17 cellular contexts compared by ENCODE assay signal in the genomic region with DNA sequence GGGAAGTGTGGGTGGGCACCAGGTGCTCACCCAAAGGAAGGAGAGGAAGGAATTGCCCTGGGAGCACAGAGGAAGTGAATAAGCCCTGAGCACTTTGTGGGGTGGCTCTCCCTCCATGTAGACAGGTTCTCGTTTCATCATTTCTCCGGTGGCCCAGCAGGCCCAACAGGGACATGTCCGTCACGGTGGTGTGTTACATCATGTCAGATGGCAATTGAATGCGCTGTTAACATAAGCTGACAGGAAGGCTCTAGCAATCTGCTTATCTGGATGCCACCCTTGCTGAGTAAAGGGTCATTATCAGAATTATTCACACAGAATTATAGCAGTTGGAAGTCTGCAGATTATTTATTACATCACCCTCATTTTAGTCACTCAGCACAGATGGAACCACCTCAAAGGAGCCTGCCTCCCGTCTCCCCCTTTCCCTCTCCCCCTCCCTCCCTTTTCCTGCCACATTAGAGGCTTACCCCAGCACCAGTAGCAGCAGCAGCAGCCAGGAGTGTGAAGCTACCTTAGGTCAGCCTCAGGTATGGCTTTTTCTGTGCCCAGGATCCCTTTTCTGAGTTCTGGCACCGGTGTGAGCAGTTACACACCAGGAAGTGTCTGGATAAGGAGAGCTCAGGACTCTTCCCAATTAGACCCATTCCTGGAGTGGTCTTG.
DNase-seq lines count a peak whose midpoint lies in the region; ATAC-seq and TF ChIP-seq lines count a peak whose summit lies in the region.
"Had no signal": no experiment of that assay in that cellular context is flagged by ENCODE, and none has a peak within 500 bp of the region (broad histone marks: within the 10 kb centered on the region; RNA-seq: fewer than 3 reads in every experiment).

No MANE protein-coding gene starts in this region.

- H3K27me3 Mint-ChIP-seq in MCF 10A (ENCODE audit: insufficient read depth, unreplicated experiment) (no peaks in the 10 kb centered on the region), endodermal cell (ENCODE audit: insufficient read depth) (peaks cover 20% of the 10 kb centered on the region)

- H3K27ac Mint-ChIP-seq in MCF 10A (ENCODE audit: low read depth, unreplicated experiment), result no peak overlapping the region
- H3K27ac Mint-ChIP-seq in endodermal cell, result no peak overlapping the region
- H3K27ac Mint-ChIP-seq: activated naive CD4-positive, alpha-beta T cell treated with anti-CD3 and anti-CD28 coated beads, Interleukin-2, amount 10 ng/mL, durations not matched to agents 7 days and 5 days; dendritic cell treated with granulocyte-macrophage colony-stimulating factor and Interleukin-4, amounts not matched to agents 40 ng/mL and 50 ng/mL, for 4 days had no signal

- TF ChIP-seq CTCF in mammary epithelial cell (conservative IDR thresholded peaks at IDR 0.05 in 1 of 2, IDR thresholded peaks at IDR 0.05 in 1 of 2; ENCODE audit: extremely low read depth in 1 of 2, insufficient read depth in 1 of 2, low read depth in 1 of 2, low read length in 2 of 2) (no peak), MCF 10A (IDR thresholded peaks at IDR 0.05; ENCODE audit: unreplicated experiment) (no peak), endodermal cell (conservative IDR thresholded peaks at IDR 0.05) (no peak), psoas muscle (IDR thresholded peaks at IDR 0.05) (no peak)

- DNase-seq in mammary epithelial cell, result no peak
- DNase-seq in MCF 10A (ENCODE audit: unreplicated experiment), result no peak
- DNase-seq in T-helper 22 cell (ENCODE audit: low read depth), result peak; percentile 25
- no peak for DNase-seq in endodermal cell
- no peak for DNase-seq in psoas muscle
- no peak for DNase-seq in activated CD4-positive, alpha-beta T cell treated with anti-CD3 and anti-CD28 coated beads for 1 hour
- DNase-seq in NK-92 (lab: John Stamatoyannopoulos, UW; ENCODE audit: unreplicated experiment), result no peak
- DNase-seq: activated CD4-positive, alpha-beta T cell treated with anti-CD3 and anti-CD28 coated beads, Interleukin-2, amount 50 U/mL, for 4 hours; activated naive CD4-positive, alpha-beta T cell treated with anti-CD3 and anti-CD28 coated beads, Interleukin-2, amount 10 ng/mL, durations not matched to agents 7 days and 5 days; H7; pancreas; stomach; upper lobe of right lung had no signal

- POLR2A ChIA-PET in MCF 10A (lab: Yijun Ruan, JAX), result interaction anchor here (0.9 kb wide), 1 partner anchor 47 kb away, joined by 5 read pairs; no protein-coding TSS in a partner anchor

- H3K27ac ChIP-seq in mammary epithelial cell (ENCODE audit: insufficient read depth, low read depth, low read length), result no peak overlapping the region
- peak overlapping the region; percentile 18 for H3K27ac ChIP-seq in endodermal cell (ENCODE audit: low read depth, low read length)
- no peak overlapping the region for H3K27ac ChIP-seq in psoas muscle
- H3K27ac ChIP-seq: pancreas, stomach, upper lobe of right lung had no signal

- H4K20me1 ChIP-seq in mammary epithelial cell (ENCODE audit: insufficient read depth, low read length), result no peaks in the 10 kb centered on the region

- H3K4me3 ChIP-seq in mammary epithelial cell (replicated peaks in 1 of 3; ENCODE audit: insufficient read depth in 1 of 3, low read depth in 2 of 3, low read length in 3 of 3) (no peak overlapping the region), endodermal cell (ENCODE audit: low read length) (no peak overlapping the region), psoas muscle (no peak overlapping the region)
- H3K4me3 ChIP-seq: pancreas, stomach, upper lobe of right lung had no signal

- dilution Hi-C loops in mammary epithelial cell (cut with HindIII; ENCODE audit: low sequenced_read_pairs), result no loop called here

- no TSS peak for BruUV-seq in mammary epithelial cell (replicated peaks; lab: Mats Ljungman, UMichigan)
- no TSS peak for BruUV-seq in MCF 10A (replicated peaks; lab: Mats Ljungman, UMichigan)

- CTCF ChIA-PET in mammary epithelial cell (lab: Charles Lee; ENCODE audit: low non-redundant PET), result no interaction called here
- CTCF ChIA-PET in MCF 10A (lab: Yijun Ruan, JAX), result interaction anchor here (0.5 to 8.1 kb wide), 5 partner anchors 35 to 348 kb away, joined by 3 to 235 read pairs (median 4); no protein-coding TSS in a partner anchor

- H2AFZ ChIP-seq in mammary epithelial cell (ENCODE audit: low read depth, low read length), result peak overlapping the region; percentile 30

- H3K4me1 ChIP-seq in mammary epithelial cell (ENCODE audit: insufficient read depth, low read length) (peaks cover 18% of the 10 kb centered on the region), endodermal cell (ENCODE audit: control insufficient read depth, insufficient read depth, low read length) (no peaks in the 10 kb centered on the region), psoas muscle (no peaks in the 10 kb centered on the region)
- H3K4me1 ChIP-seq: pancreas, upper lobe of right lung had no signal

- in situ Hi-C loops in mammary epithelial cell (cut with MboI; ENCODE audit: low sequenced_read_pairs in 2 of 2), result loop anchor here (5.0 to 10.0 kb wide), 3 partner anchors 42 to 235 kb away; no protein-coding TSS in a partner anchor

- H3K4me3 Mint-ChIP-seq in MCF 10A (ENCODE audit: unreplicated experiment) (no peak overlapping the region), endodermal cell (no peak overlapping the region)
- H3K4me3 Mint-ChIP-seq: activated naive CD4-positive, alpha-beta T cell treated with anti-CD3 and anti-CD28 coated beads, Interleukin-2, amount 10 ng/mL, durations not matched to agents 7 days and 5 days; dendritic cell treated with granulocyte-macrophage colony-stimulating factor and Interleukin-4, amounts not matched to agents 40 ng/mL and 50 ng/mL, for 4 days had no signal

- 82% methylated on average over 7 of the region's 7 CpGs for WGBS in mammary epithelial cell (ENCODE audit: low coverage, missing lambda C conversion rate)
- WGBS in endodermal cell (ENCODE audit: insufficient coverage in 1 of 2, insufficient read length in 1 of 2), 2 experiments, result 88 to 98% methylated on average over 6 to 7 of the region's 7 CpGs
- WGBS in psoas muscle, 3 donors, result 71 to 80% (median 73%) methylated on average over 7 of the region's 7 CpGs

- intact Hi-C loops in mammary epithelial cell (cut with micrococcal nuclease) (no loop called here), MCF 10A (cut with micrococcal nuclease) (loop anchor here (10.0 kb wide), 1 partner anchor 495 kb away; no protein-coding TSS in a partner anchor), psoas muscle (cut with DNase I) (no loop called here)

- H3K9ac ChIP-seq in mammary epithelial cell (ENCODE audit: insufficient read depth, low read length) (no peak overlapping the region), endodermal cell (ENCODE audit: extremely low read depth, low read length, poor library complexity, severe bottlenecking) (no peak overlapping the region)

- H3K4me1 Mint-ChIP-seq in MCF 10A (ENCODE audit: insufficient read depth, unreplicated experiment) (peaks cover 9% of the 10 kb centered on the region), endodermal cell (peaks cover 19% of the 10 kb centered on the region)

- no peaks in the 10 kb centered on the region for H3K36me3 ChIP-seq in mammary epithelial cell (ENCODE audit: insufficient read depth, low read length)
- H3K36me3 ChIP-seq in endodermal cell (ENCODE audit: control insufficient read depth, insufficient read depth, low read length), result no peaks in the 10 kb centered on the region
- no peaks in the 10 kb centered on the region for H3K36me3 ChIP-seq in psoas muscle (ENCODE audit: insufficient read depth in 1 of 2, low read depth in 1 of 2)
- H3K36me3 ChIP-seq: pancreas, stomach, upper lobe of right lung had no signal

- ATAC-seq in psoas muscle, result no peak
- no peak for ATAC-seq in HG03432 (IDR thresholded peaks at IDR 0.05; ENCODE audit: unreplicated experiment)
- ATAC-seq: esophagus mucosa, Panc1, pancreas, upper lobe of right lung had no signal

- H3K9me3 ChIP-seq in mammary epithelial cell (replicated peaks; ENCODE audit: insufficient read depth, low read length) (no peaks in the 10 kb centered on the region), endodermal cell (ENCODE audit: control insufficient read depth, low read length) (no peaks in the 10 kb centered on the region), psoas muscle (no peaks in the 10 kb centered on the region)
- H3K9me3 ChIP-seq: pancreas, stomach, upper lobe of right lung had no signal

- H3K4me2 ChIP-seq in mammary epithelial cell (ENCODE audit: insufficient read depth, low read depth, low read length), result no peak overlapping the region

- H3K36me3 Mint-ChIP-seq in MCF 10A (ENCODE audit: insufficient read depth, unreplicated experiment) (no peaks in the 10 kb centered on the region), endodermal cell (ENCODE audit: low read depth) (no peaks in the 10 kb centered on the region)
- H3K36me3 Mint-ChIP-seq: activated naive CD4-positive, alpha-beta T cell treated with anti-CD3 and anti-CD28 coated beads, Interleukin-2, amount 10 ng/mL, durations not matched to agents 7 days and 5 days had no signal

- H3K9me3 Mint-ChIP-seq in MCF 10A (ENCODE audit: unreplicated experiment) (no peaks in the 10 kb centered on the region), endodermal cell (no peaks in the 10 kb centered on the region)
- H3K9me3 Mint-ChIP-seq: activated naive CD4-positive, alpha-beta T cell treated with anti-CD3 and anti-CD28 coated beads, Interleukin-2, amount 10 ng/mL, durations not matched to agents 7 days and 5 days; dendritic cell treated with granulocyte-macrophage colony-stimulating factor and Interleukin-4, amounts not matched to agents 40 ng/mL and 50 ng/mL, for 4 days had no signal

- no peaks in the 10 kb centered on the region for H3K27me3 ChIP-seq in mammary epithelial cell (ENCODE audit: insufficient read depth, low read length)
- H3K27me3 ChIP-seq in endodermal cell (ENCODE audit: control insufficient read depth, insufficient read depth, low read length, poor library complexity, severe bottlenecking), result peaks cover 12% of the 10 kb centered on the region
- H3K27me3 ChIP-seq in psoas muscle (ENCODE audit: insufficient read depth in 3 of 3, low read length in 2 of 3), result no peaks in the 10 kb centered on the region
- H3K27me3 ChIP-seq: pancreas, stomach, upper lobe of right lung had no signal

- H3K79me2 ChIP-seq in mammary epithelial cell (ENCODE audit: insufficient read depth, low read length), result no peaks in the 10 kb centered on the region
